In the genomic region with DNA sequence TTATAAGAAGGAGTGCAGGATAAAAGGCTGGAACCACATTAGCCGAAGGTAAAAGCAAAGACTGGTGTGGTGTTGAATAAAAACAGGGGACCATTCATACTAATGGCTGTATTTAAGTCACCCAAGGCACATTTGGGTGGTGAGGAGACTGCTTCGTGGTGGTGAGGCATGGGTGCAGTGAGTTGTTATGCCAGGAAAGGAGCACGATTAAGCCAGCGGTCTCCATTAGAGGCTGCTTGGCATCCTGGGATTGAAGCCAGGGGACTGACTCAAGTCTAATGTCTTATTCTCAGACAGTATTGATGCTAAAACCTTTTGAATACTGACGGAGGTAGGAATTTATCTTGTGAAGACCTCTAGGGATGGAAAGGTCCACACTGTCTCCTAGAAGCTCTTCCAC, we compare ENCODE assay signal across 10 cellular contexts. TPM values are rescaled to one million over a fixed set of nuclear protein-coding genes. Genes with fewer than 3 reads are reported as not detected.
DNase-seq lines count a peak whose midpoint lies in the region; ATAC-seq and TF ChIP-seq lines count a peak whose summit lies in the region.
"Had no signal": no experiment of that assay in that cellular context is flagged by ENCODE, and none has a peak within 500 bp of the region (broad histone marks: within the 10 kb centered on the region; RNA-seq: fewer than 3 reads in every experiment).

No MANE protein-coding gene starts in this region.

- POLR2A ChIA-PET in activated CD8-positive, alpha-beta T cell treated with anti-CD3 and anti-CD28 coated beads for 36 hours (lab: Charles Lee) = interaction anchor here (0.6 to 1.0 kb wide), 2 partner anchors 15 to 44 kb away, joined by 3 read pairs; no protein-coding TSS in a partner anchor

- H3K4me1 Mint-ChIP-seq in activated naive CD4-positive, alpha-beta T cell treated with anti-CD3 and anti-CD28 coated beads, Interleukin-2, amount 50 U/mL, for 24 hours = peaks cover 51% of the 10 kb centered on the region
- peaks cover 31% of the 10 kb centered on the region for H3K4me1 Mint-ChIP-seq in activated CD8-positive, alpha-beta T cell treated with anti-CD3 and anti-CD28 coated beads for 36 hours (ENCODE audit: low read depth)

- H3K9me3 ChIP-seq in lower lobe of right lung (no peaks in the 10 kb centered on the region), upper lobe of right lung (no peaks in the 10 kb centered on the region)

- H3K36me3 ChIP-seq in lower lobe of right lung (no peaks in the 10 kb centered on the region), upper lobe of right lung (peaks cover 5% of the 10 kb centered on the region)

- no peaks in the 10 kb centered on the region for H3K27me3 Mint-ChIP-seq in activated naive CD4-positive, alpha-beta T cell treated with anti-CD3 and anti-CD28 coated beads, Interleukin-2, amount 50 U/mL, for 24 hours
- no peaks in the 10 kb centered on the region for H3K27me3 Mint-ChIP-seq in activated CD8-positive, alpha-beta T cell treated with anti-CD3 and anti-CD28 coated beads for 36 hours

- intact Hi-C loops in activated CD8-positive, alpha-beta T cell treated with anti-CD3 and anti-CD28 coated beads for 36 hours (cut with micrococcal nuclease) = no loop called here
- intact Hi-C loops in lower lobe of right lung (cut with DNase I) (no loop called here), upper lobe of right lung (cut with DNase I) (no loop called here)

- no peak for DNase-seq in activated naive CD4-positive, alpha-beta T cell treated with anti-CD3 and anti-CD28 coated beads, Interleukin-2, amount 50 U/mL, for 16 hours
- DNase-seq in activated CD8-positive, alpha-beta T cell treated with anti-CD3 and anti-CD28 coated beads for 36 hours = no peak
- DNase-seq in lower lobe of right lung (no peak), upper lobe of right lung (no peak), superior temporal gyrus (ENCODE audit: extremely low spot score) (no peak)
- no peak for DNase-seq in effector CD4-positive, alpha-beta T cell
- DNase-seq: NCI-H1436 treated with DMSO at 0.1 percent for 48 hours had no signal

- peak overlapping the region; percentile 85 for H3K4me3 Mint-ChIP-seq in activated naive CD4-positive, alpha-beta T cell treated with anti-CD3 and anti-CD28 coated beads, Interleukin-2, amount 50 U/mL, for 24 hours
- H3K4me3 Mint-ChIP-seq in activated CD8-positive, alpha-beta T cell treated with anti-CD3 and anti-CD28 coated beads for 36 hours = peak overlapping the region; percentile 71

- H3K4me3 ChIP-seq in lower lobe of right lung = peak overlapping the region; percentile 40
- peak overlapping the region; percentile 36 for H3K4me3 ChIP-seq in upper lobe of right lung

- H3K27ac ChIP-seq in lower lobe of right lung = peak overlapping the region; percentile 59
- H3K27ac ChIP-seq in upper lobe of right lung = peak overlapping the region; percentile 37
- H3K27ac ChIP-seq: C4-2B had no signal

- TF ChIP-seq CTCF in activated CD8-positive, alpha-beta T cell treated with anti-CD3 and anti-CD28 coated beads for 36 hours (IDR thresholded peaks at IDR 0.05) = no peak
- TF ChIP-seq CTCF in lower lobe of right lung (IDR thresholded peaks at IDR 0.05) (no peak), upper lobe of right lung (IDR thresholded peaks at IDR 0.05) (no peak)

- H3K27ac Mint-ChIP-seq in activated naive CD4-positive, alpha-beta T cell treated with anti-CD3 and anti-CD28 coated beads, Interleukin-2, amount 50 U/mL, for 24 hours = peak overlapping the region; percentile 79
- H3K27ac Mint-ChIP-seq in activated CD8-positive, alpha-beta T cell treated with anti-CD3 and anti-CD28 coated beads for 36 hours = peak overlapping the region; percentile 91

- no peaks in the 10 kb centered on the region for H3K27me3 ChIP-seq in lower lobe of right lung (ENCODE audit: low read depth)
- no peaks in the 10 kb centered on the region for H3K27me3 ChIP-seq in upper lobe of right lung

- H3K9me3 Mint-ChIP-seq in activated naive CD4-positive, alpha-beta T cell treated with anti-CD3 and anti-CD28 coated beads, Interleukin-2, amount 50 U/mL, for 24 hours = no peaks in the 10 kb centered on the region
- H3K9me3 Mint-ChIP-seq in activated CD8-positive, alpha-beta T cell treated with anti-CD3 and anti-CD28 coated beads for 36 hours = no peaks in the 10 kb centered on the region

- ATAC-seq in activated CD8-positive, alpha-beta T cell treated with anti-CD3 and anti-CD28 coated beads for 36 hours = peak; percentile 24
- ATAC-seq in lower lobe of right lung = no peak
- no peak for ATAC-seq in upper lobe of right lung
- no peak for ATAC-seq in HG02884 (IDR thresholded peaks at IDR 0.05; ENCODE audit: unreplicated experiment)

- H3K36me3 Mint-ChIP-seq in activated naive CD4-positive, alpha-beta T cell treated with anti-CD3 and anti-CD28 coated beads, Interleukin-2, amount 50 U/mL, for 24 hours = peaks cover 11% of the 10 kb centered on the region
- peaks cover 3% of the 10 kb centered on the region for H3K36me3 Mint-ChIP-seq in activated CD8-positive, alpha-beta T cell treated with anti-CD3 and anti-CD28 coated beads for 36 hours (ENCODE audit: low read depth)

- CTCF ChIA-PET in activated CD8-positive, alpha-beta T cell treated with anti-CD3 and anti-CD28 coated beads for 36 hours (lab: Charles Lee) = interaction anchor here (0.9 to 2.4 kb wide), 4 partner anchors 22 to 85 kb away, joined by 3 to 11 read pairs (median 4); a partner anchor contains a TSS

- H3K4me1 ChIP-seq in lower lobe of right lung (peaks cover 35% of the 10 kb centered on the region), upper lobe of right lung (peaks cover 19% of the 10 kb centered on the region)

RNA-seq across cellular contexts. Expression of a gene that starts 21.9 kb away (rescaled TPM):
- 10 to 100 TPM; 37.1 to 44.4 TPM for total RNA-seq in activated CD8-positive, alpha-beta T cell treated with anti-CD3 and anti-CD28 coated beads for 36 hours
- total RNA-seq in lower lobe of right lung (55.3 TPM), upper lobe of right lung (42.3 TPM)
